11 cellular contexts compared by ENCODE assay signal in genomic region chr3:66971245-66971644, GRCh38.
A peak's percentile ranks its signal among the peaks of the same experiment; 100 is the strongest.
DNase-seq lines count a peak whose midpoint lies in the region; ATAC-seq and TF ChIP-seq lines count a peak whose summit lies in the region.
"Had no signal": no experiment of that assay in that cellular context is flagged by ENCODE, and none has a peak within 500 bp of the region (broad histone marks: within the 10 kb centered on the region; RNA-seq: fewer than 3 reads in every experiment).

No MANE protein-coding gene starts in this region.

- no peaks in the 10 kb centered on the region for H3K9me3 Mint-ChIP-seq in stimulated activated naive CD8-positive, alpha-beta T cell treated with anti-CD3 and anti-CD28 coated beads, Interleukin-15, Interleukin-2, amounts not matched to agents 100 ng/mL and 50 ng/mL, for 24 hours
- no peaks in the 10 kb centered on the region for H3K9me3 Mint-ChIP-seq in memory B cell
- H3K9me3 Mint-ChIP-seq: H9 had no signal

- TF ChIP-seq CTCF in SU-DHL-6 (IDR thresholded peaks at IDR 0.05; ENCODE audit: insufficient read depth, low read length, poor library complexity, severe bottlenecking): no peak

- H3K4me3 Mint-ChIP-seq in stimulated activated naive CD8-positive, alpha-beta T cell treated with anti-CD3 and anti-CD28 coated beads, Interleukin-15, Interleukin-2, amounts not matched to agents 100 ng/mL and 50 ng/mL, for 24 hours: peak overlapping the region; percentile 75
- H3K4me3 Mint-ChIP-seq in memory B cell: peak overlapping the region; percentile 85

- no peak overlapping the region for H3K27ac Mint-ChIP-seq in stimulated activated naive CD8-positive, alpha-beta T cell treated with anti-CD3 and anti-CD28 coated beads, Interleukin-15, Interleukin-2, amounts not matched to agents 100 ng/mL and 50 ng/mL, for 24 hours
- no peak overlapping the region for H3K27ac Mint-ChIP-seq in memory B cell
- H3K27ac Mint-ChIP-seq: H9 had no signal

- H3K27me3 ChIP-seq in SU-DHL-6 (ENCODE audit: low read length): no peaks in the 10 kb centered on the region
- H3K27me3 ChIP-seq: dorsolateral prefrontal cortex, right lobe of liver had no signal

- no peak for DNase-seq in stimulated activated naive CD8-positive, alpha-beta T cell treated with anti-CD3 and anti-CD28 coated beads, Interleukin-15, Interleukin-2, amounts not matched to agents 100 U/mL and 50 U/mL, for 24 hours
- DNase-seq in memory B cell (ENCODE audit: low spot score in 2 of 2): no peak
- no peak for DNase-seq in ecto neural progenitor cell (ENCODE audit: low spot score)

- H3K9me2 ChIP-seq in SU-DHL-6 (replicated peaks; ENCODE audit: insufficient read depth, low read length): no peaks in the 10 kb centered on the region

- peak overlapping the region; percentile 27 for H2AFZ ChIP-seq in SU-DHL-6 (ENCODE audit: low read depth, low read length, severe bottlenecking)

- no peaks in the 10 kb centered on the region for H3K36me3 ChIP-seq in SU-DHL-6 (ENCODE audit: low read length)
- H3K36me3 ChIP-seq: heart left ventricle, right lobe of liver had no signal

- H3K4me3 ChIP-seq in SU-DHL-6 (ENCODE audit: insufficient read depth, low read length, poor library complexity, severe bottlenecking): peak overlapping the region; percentile 3

- no peaks in the 10 kb centered on the region for H4K20me1 ChIP-seq in SU-DHL-6 (ENCODE audit: low read depth, low read length)

- no peaks in the 10 kb centered on the region for H3F3A ChIP-seq in SU-DHL-6 (ENCODE audit: insufficient read depth)

- H3K79me2 ChIP-seq in SU-DHL-6 (ENCODE audit: insufficient read depth, low read length): no peaks in the 10 kb centered on the region

- H3K9me3 ChIP-seq in SU-DHL-6 (ENCODE audit: insufficient read depth, low read length): no peaks in the 10 kb centered on the region
- H3K9me3 ChIP-seq: heart left ventricle, right lobe of liver had no signal

- no peak for ATAC-seq in stimulated activated naive CD8-positive, alpha-beta T cell treated with anti-CD3 and anti-CD28 coated beads, Interleukin-15, Interleukin-2, amounts not matched to agents 100 U/mL and 50 U/mL, for 24 hours
- ATAC-seq in memory B cell (ENCODE audit: low read depth) (no peak), GM21526 (IDR thresholded peaks at IDR 0.05; ENCODE audit: low FRiP score, unreplicated experiment) (no peak), HG03196 (IDR thresholded peaks at IDR 0.05; ENCODE audit: unreplicated experiment) (no peak)

- H3K4me2 ChIP-seq in SU-DHL-6 (ENCODE audit: low read depth, low read length, poor library complexity, severe bottlenecking): peak overlapping the region; percentile 54

- H3K27ac ChIP-seq in SU-DHL-6 (ENCODE audit: low read depth, low read length): no peak overlapping the region; the same call in 1 of the 2 replicates
- H3K27ac ChIP-seq: right lobe of liver had no signal

- no peaks in the 10 kb centered on the region for H3K27me3 Mint-ChIP-seq in stimulated activated naive CD8-positive, alpha-beta T cell treated with anti-CD3 and anti-CD28 coated beads, Interleukin-15, Interleukin-2, amounts not matched to agents 100 ng/mL and 50 ng/mL, for 24 hours
- H3K27me3 Mint-ChIP-seq in memory B cell: no peaks in the 10 kb centered on the region

- H3K9ac ChIP-seq in SU-DHL-6 (ENCODE audit: low read length): peak overlapping the region; percentile 39

- no peaks in the 10 kb centered on the region for H3K36me3 Mint-ChIP-seq in stimulated activated naive CD8-positive, alpha-beta T cell treated with anti-CD3 and anti-CD28 coated beads, Interleukin-15, Interleukin-2, amounts not matched to agents 100 ng/mL and 50 ng/mL, for 24 hours (ENCODE audit: low read depth)
- peaks cover 2% of the 10 kb centered on the region for H3K36me3 Mint-ChIP-seq in memory B cell

- peaks cover 19% of the 10 kb centered on the region for H3K4me1 Mint-ChIP-seq in stimulated activated naive CD8-positive, alpha-beta T cell treated with anti-CD3 and anti-CD28 coated beads, Interleukin-15, Interleukin-2, amounts not matched to agents 100 ng/mL and 50 ng/mL, for 24 hours (ENCODE audit: low read depth)
- H3K4me1 Mint-ChIP-seq in memory B cell: no peaks in the 10 kb centered on the region
